In the genomic region with DNA sequence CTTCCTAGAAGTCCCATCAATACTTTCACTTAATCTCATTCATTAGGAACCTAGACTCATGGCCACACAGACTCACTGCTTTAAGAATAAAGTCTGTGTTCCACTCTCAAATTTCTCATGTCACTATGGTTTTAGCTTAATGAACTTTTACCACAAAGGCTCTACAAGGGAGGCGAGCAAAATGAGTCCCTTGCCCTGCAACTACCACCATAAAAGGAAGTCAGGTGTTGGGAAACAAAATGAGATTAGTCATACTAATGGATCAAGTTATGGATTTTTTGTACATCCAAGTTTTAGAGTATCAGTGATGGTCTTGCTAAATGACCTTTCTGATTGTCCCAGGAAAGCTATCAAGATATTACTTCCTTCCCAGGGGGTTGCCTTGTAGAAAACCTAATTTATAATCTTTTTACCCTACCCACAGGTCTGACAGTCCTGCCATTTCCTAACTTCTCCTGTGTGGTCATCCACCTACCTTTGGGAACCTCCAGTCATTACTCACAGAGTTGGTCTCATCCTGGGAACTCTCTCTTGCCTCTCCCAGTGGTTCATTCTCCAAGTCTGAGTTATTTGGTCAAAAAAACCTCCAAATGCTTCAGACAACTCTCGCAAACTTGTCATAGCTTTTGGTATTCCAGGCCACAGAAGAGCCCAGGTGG, we compare ENCODE assay signal across 16 cellular contexts.
"Had no signal": no experiment of that assay in that cellular context is flagged by ENCODE, and none has a peak within 500 bp of the region (broad histone marks: within the 10 kb centered on the region; RNA-seq: fewer than 3 reads in every experiment).

No MANE protein-coding gene starts in this region.

- H3K27ac ChIP-seq: esophagus squamous epithelium, parathyroid adenoma, sigmoid colon had no signal

- H3K4me3 ChIP-seq: esophagus squamous epithelium, lung, sigmoid colon had no signal

- H3K9me3 ChIP-seq: esophagus squamous epithelium, sigmoid colon had no signal

- H3K9me3 Mint-ChIP-seq: activated CD4-positive, alpha-beta T cell treated with anti-CD3 and anti-CD28 coated beads, Interleukin-2, amount 10 ng/mL, durations not matched to agents 7 days and 5 days; activated naive CD4-positive, alpha-beta T cell treated with anti-CD3 and anti-CD28 coated beads for 36 hours; activated naive CD8-positive, alpha-beta T cell treated with anti-CD3 and anti-CD28 coated beads, Interleukin-2, amount 50 U/mL, for 24 hours; activated T-cell treated with anti-CD3 and anti-CD28 coated beads, Interleukin-2, amount 50 U/mL, for 24 hours; mesothelial cell of epicardium; natural killer cell treated with Interleukin-12 subunit alpha and Interleukin-12 subunit beta and Interleukin-15 and Interleukin-18, amount 100 ng/mL, for 72 hours; stimulated activated naive B cell treated with anti-CD40 and anti-IgM and Interleukin-4, amounts not matched to agents 10 μg/mL and 1 μg/mL and 100 μg/mL, for 72 hours; T-helper 1 cell treated with Interleukin-12 subunit alpha and Interleukin-12 subunit beta and Interleukin-4 antibody, amounts not matched to agents 30 μg/mL and 1 μg/mL, for 36 hours had no signal

- H3K27me3 ChIP-seq: esophagus squamous epithelium, sigmoid colon had no signal

- H3K27me3 Mint-ChIP-seq: activated CD4-positive, alpha-beta T cell treated with anti-CD3 and anti-CD28 coated beads, Interleukin-2, amount 10 ng/mL, durations not matched to agents 7 days and 5 days; activated naive CD8-positive, alpha-beta T cell treated with anti-CD3 and anti-CD28 coated beads, Interleukin-2, amount 50 U/mL, for 24 hours; activated T-cell treated with anti-CD3 and anti-CD28 coated beads, Interleukin-2, amount 50 U/mL, for 24 hours; natural killer cell treated with Interleukin-12 subunit alpha and Interleukin-12 subunit beta and Interleukin-15 and Interleukin-18, amount 100 ng/mL, for 72 hours; stimulated activated naive B cell treated with anti-CD40 and anti-IgM and Interleukin-4, amounts not matched to agents 10 μg/mL and 1 μg/mL and 100 μg/mL, for 72 hours had no signal

- H3K4me1 Mint-ChIP-seq: activated CD4-positive, alpha-beta T cell treated with anti-CD3 and anti-CD28 coated beads, Interleukin-2, amount 10 ng/mL, durations not matched to agents 7 days and 5 days; stimulated activated naive B cell treated with anti-CD40 and anti-IgM and Interleukin-4, amounts not matched to agents 10 μg/mL and 1 μg/mL and 100 μg/mL, for 72 hours had no signal

- DNase-seq: activated CD4-positive, alpha-beta T cell treated with anti-CD3 and anti-CD28 coated beads, Interleukin-2, amount 10 ng/mL, durations not matched to agents 7 days and 5 days; activated CD8-positive, alpha-beta T cell treated with anti-CD3 and anti-CD28 coated beads, Interleukin-2, amount 10 ng/mL, durations not matched to agents 7 days and 5 days; activated naive CD4-positive, alpha-beta T cell treated with anti-CD3 and anti-CD28 coated beads for 36 hours; activated naive CD8-positive, alpha-beta T cell treated with anti-CD3 and anti-CD28 coated beads, Interleukin-2, amount 50 U/mL, for 24 hours; activated T-cell treated with anti-CD3 and anti-CD28 coated beads, Interleukin-2, amount 50 U/mL, for 24 hours; aorta; effector CD8-positive, alpha-beta T cell; esophagus squamous epithelium; left colon; sigmoid colon; stimulated activated naive B cell treated with anti-CD40 and anti-IgM and Interleukin-4, amounts not matched to agents 10 μg/mL and 1 μg/mL and 100 μg/mL, for 72 hours had no signal

- H3K36me3 Mint-ChIP-seq: natural killer cell treated with Interleukin-12 subunit alpha and Interleukin-12 subunit beta and Interleukin-15 and Interleukin-18, amount 100 ng/mL, for 72 hours had no signal

- H3K4me1 ChIP-seq: parathyroid adenoma had no signal

- H3K9ac ChIP-seq: parathyroid adenoma had no signal

- H3K4me3 Mint-ChIP-seq: activated CD4-positive, alpha-beta T cell treated with anti-CD3 and anti-CD28 coated beads, Interleukin-2, amount 10 ng/mL, durations not matched to agents 7 days and 5 days; activated CD8-positive, alpha-beta T cell treated with anti-CD3 and anti-CD28 coated beads, Interleukin-2, amount 10 ng/mL, durations not matched to agents 7 days and 5 days; activated naive CD4-positive, alpha-beta T cell treated with anti-CD3 and anti-CD28 coated beads for 36 hours; activated naive CD8-positive, alpha-beta T cell treated with anti-CD3 and anti-CD28 coated beads, Interleukin-2, amount 50 U/mL, for 24 hours; activated T-cell treated with anti-CD3 and anti-CD28 coated beads, Interleukin-2, amount 50 U/mL, for 24 hours; mesothelial cell of epicardium; natural killer cell treated with Interleukin-12 subunit alpha and Interleukin-12 subunit beta and Interleukin-15 and Interleukin-18, amount 100 ng/mL, for 72 hours; stimulated activated naive B cell treated with anti-CD40 and anti-IgM and Interleukin-4, amounts not matched to agents 10 μg/mL and 1 μg/mL and 100 μg/mL, for 72 hours; T-helper 1 cell treated with Interleukin-12 subunit alpha and Interleukin-12 subunit beta and Interleukin-4 antibody, amounts not matched to agents 30 μg/mL and 1 μg/mL, for 36 hours had no signal

- H3K27ac Mint-ChIP-seq: activated CD4-positive, alpha-beta T cell treated with anti-CD3 and anti-CD28 coated beads, Interleukin-2, amount 10 ng/mL, durations not matched to agents 7 days and 5 days; activated CD8-positive, alpha-beta T cell treated with anti-CD3 and anti-CD28 coated beads, Interleukin-2, amount 10 ng/mL, durations not matched to agents 7 days and 5 days; activated naive CD4-positive, alpha-beta T cell treated with anti-CD3 and anti-CD28 coated beads for 36 hours; activated naive CD8-positive, alpha-beta T cell treated with anti-CD3 and anti-CD28 coated beads, Interleukin-2, amount 50 U/mL, for 24 hours; activated T-cell treated with anti-CD3 and anti-CD28 coated beads, Interleukin-2, amount 50 U/mL, for 24 hours; mesothelial cell of epicardium; natural killer cell treated with Interleukin-12 subunit alpha and Interleukin-12 subunit beta and Interleukin-15 and Interleukin-18, amount 100 ng/mL, for 72 hours; stimulated activated naive B cell treated with anti-CD40 and anti-IgM and Interleukin-4, amounts not matched to agents 10 μg/mL and 1 μg/mL and 100 μg/mL, for 72 hours; T-helper 1 cell treated with Interleukin-12 subunit alpha and Interleukin-12 subunit beta and Interleukin-4 antibody, amounts not matched to agents 30 μg/mL and 1 μg/mL, for 36 hours had no signal

- ATAC-seq: activated CD8-positive, alpha-beta T cell treated with anti-CD3 and anti-CD28 coated beads, Interleukin-2, amount 10 ng/mL, durations not matched to agents 7 days and 5 days; activated naive CD8-positive, alpha-beta T cell treated with anti-CD3 and anti-CD28 coated beads, Interleukin-2, amount 50 U/mL, for 24 hours; left colon; natural killer cell treated with Interleukin-12 subunit alpha and Interleukin-12 subunit beta and Interleukin-15 and Interleukin-18, amount 100 ng/mL, for 72 hours; stimulated activated naive B cell treated with anti-CD40 and anti-IgM and Interleukin-4, amounts not matched to agents 10 μg/mL and 1 μg/mL and 100 μg/mL, for 72 hours had no signal
